In genomic region chr17:49900801-49901200, GRCh38 we compare ENCODE assay signal across 25 cellular contexts. TPM values are rescaled to one million over a fixed set of nuclear protein-coding genes. Genes with fewer than 3 reads are reported as not detected.
"Had no signal": no experiment of that assay in that cellular context is flagged by ENCODE, and none has a peak within 500 bp of the region (broad histone marks: within the 10 kb centered on the region; RNA-seq: fewer than 3 reads in every experiment).

No MANE protein-coding gene starts in this region.

RNA-seq across cellular contexts. Expression of gene TAC4, which starts 52.9 kb away (rescaled TPM):
- total RNA-seq: naive thymus-derived CD4-positive, alpha-beta T cell; naive thymus-derived CD8-positive, alpha-beta T cell; natural killer cell; natural killer cell treated with Interleukin-12 subunit alpha and Interleukin-12 subunit beta and Interleukin-15 and Interleukin-18, amount 100 ng/mL, for 72 hours; neural crest cell; occipital lobe; omental fat pad; osteoblast; osteocyte; ovary; pancreas; posterior vena cava; progenitor cell of endocrine pancreas; prostate gland; psoas muscle; pulmonary artery endothelial cell; renal cortical epithelial cell; right atrium auricular region; right lobe of liver; sciatic nerve; sigmoid colon; smooth muscle cell; spleen had no signal
- polyA plus RNA-seq: naive thymus-derived CD4-positive, alpha-beta T cell; naive thymus-derived CD8-positive, alpha-beta T cell; neural cell; ovary; pancreas; psoas muscle; small intestine; smooth muscle cell; spleen had no signal
